Comparison of ENCODE assay signal across 15 cellular contexts in genomic region chr10:132891313-132891712, GRCh38.
"Had no signal": no experiment of that assay in that cellular context is flagged by ENCODE, and none has a peak within 500 bp of the region (broad histone marks: within the 10 kb centered on the region; RNA-seq: fewer than 3 reads in every experiment).

No MANE protein-coding gene starts in this region.

- H3K36me3 Mint-ChIP-seq: activated naive CD4-positive, alpha-beta T cell treated with anti-CD3 and anti-CD28 coated beads, Interleukin-2, amount 50 U/mL, for 24 hours; natural killer cell treated with Interleukin-12 subunit alpha and Interleukin-12 subunit beta and Interleukin-15 and Interleukin-18, amount 100 ng/mL, for 72 hours had no signal

- H3K4me3 Mint-ChIP-seq: activated naive CD4-positive, alpha-beta T cell treated with anti-CD3 and anti-CD28 coated beads, Interleukin-2, amount 50 U/mL, for 24 hours; natural killer cell treated with Interleukin-12 subunit alpha and Interleukin-12 subunit beta and Interleukin-15 and Interleukin-18, amount 100 ng/mL, for 72 hours; stimulated activated naive CD8-positive, alpha-beta T cell treated with anti-CD3 and anti-CD28 coated beads, Interleukin-15, Interleukin-2, amounts not matched to agents 100 ng/mL and 50 ng/mL, for 24 hours had no signal

- H3K9me3 Mint-ChIP-seq: activated naive CD4-positive, alpha-beta T cell treated with anti-CD3 and anti-CD28 coated beads, Interleukin-2, amount 50 U/mL, for 24 hours; natural killer cell treated with Interleukin-12 subunit alpha and Interleukin-12 subunit beta and Interleukin-15 and Interleukin-18, amount 100 ng/mL, for 72 hours; stimulated activated naive CD8-positive, alpha-beta T cell treated with anti-CD3 and anti-CD28 coated beads, Interleukin-15, Interleukin-2, amounts not matched to agents 100 ng/mL and 50 ng/mL, for 24 hours had no signal

- ATAC-seq: activated CD4-positive, CD25-positive, alpha-beta regulatory T cell treated with anti-CD3 and anti-CD28 coated beads, Interleukin-2, amount 50 U/mL, for 24 hours; left lobe of liver; natural killer cell treated with Interleukin-12 subunit alpha and Interleukin-12 subunit beta and Interleukin-15 and Interleukin-18, amount 100 ng/mL, for 72 hours; right cardiac atrium had no signal

- DNase-seq: activated CD4-positive, alpha-beta T cell treated with anti-CD3 and anti-CD28 coated beads, Interleukin-2, amount 50 U/mL, for 1 hour; activated CD8-positive, alpha-beta memory T cell treated with anti-CD3 and anti-CD28 coated beads for 24 hours; caudate nucleus; colonic mucosa; nucleus accumbens; right cardiac atrium had no signal

- H3K9me3 ChIP-seq: colonic mucosa, esophagus muscularis mucosa, upper lobe of left lung had no signal

- H3K4me3 ChIP-seq: colonic mucosa, esophagus muscularis mucosa, SK-N-MC, upper lobe of left lung had no signal

- H3K4me1 Mint-ChIP-seq: activated naive CD4-positive, alpha-beta T cell treated with anti-CD3 and anti-CD28 coated beads, Interleukin-2, amount 50 U/mL, for 24 hours had no signal

- H3K27me3 ChIP-seq: colonic mucosa, upper lobe of left lung had no signal

- H3K4me1 ChIP-seq: colonic mucosa, upper lobe of left lung had no signal

- H3K27ac ChIP-seq: colonic mucosa, esophagus muscularis mucosa, SK-N-MC, upper lobe of left lung had no signal

- FAIRE-seq: islet of Langerhans had no signal

- H3K27ac Mint-ChIP-seq: activated naive CD4-positive, alpha-beta T cell treated with anti-CD3 and anti-CD28 coated beads, Interleukin-2, amount 50 U/mL, for 24 hours; natural killer cell treated with Interleukin-12 subunit alpha and Interleukin-12 subunit beta and Interleukin-15 and Interleukin-18, amount 100 ng/mL, for 72 hours; stimulated activated naive CD8-positive, alpha-beta T cell treated with anti-CD3 and anti-CD28 coated beads, Interleukin-15, Interleukin-2, amounts not matched to agents 100 ng/mL and 50 ng/mL, for 24 hours had no signal

- H3K36me3 ChIP-seq: colonic mucosa, esophagus muscularis mucosa, upper lobe of left lung had no signal
